8 cellular contexts compared by ENCODE assay signal in genomic region chr12:67650528-67651379, GRCh38. TPM values are rescaled to one million over a fixed set of nuclear protein-coding genes. Genes with fewer than 3 reads are reported as not detected.
DNase-seq lines count a peak whose midpoint lies in the region; ATAC-seq lines count a peak whose summit lies in the region.

No MANE protein-coding gene starts in this region.

- ATAC-seq in HG03378 (IDR thresholded peaks at IDR 0.05; ENCODE audit: unreplicated experiment) (peak; percentile 26), HG03175 (IDR thresholded peaks at IDR 0.05; ENCODE audit: unreplicated experiment) (no peak)
- ATAC-seq in activated naive CD4-positive, alpha-beta T cell treated with anti-CD3 and anti-CD28 coated beads, Interleukin-2, amount 50 U/mL, for 72 hours: peak; percentile 11 to 27

- H3K9me3 ChIP-seq in CD8-positive, alpha-beta memory T cell (ENCODE audit: low read length): no peaks in the 10 kb centered on the region

- CTCF ChIA-PET in CD8-positive, alpha-beta memory T cell (lab: Charles Lee): interaction anchor here (0.7 to 3.2 kb wide), 13 partner anchors 12 to 294 kb away, joined by 3 to 18 read pairs (median 4); no protein-coding TSS in a partner anchor

- peak in 3 of 5 donors; percentile 16 to 47 (median 46) for DNase-seq in CD8-positive, alpha-beta memory T cell
- peak in 1 of 2 donors; percentile 20 for DNase-seq in activated naive CD4-positive, alpha-beta T cell treated with anti-CD3 and anti-CD28 coated beads, Interleukin-2, amount 50 U/mL, for 72 hours (ENCODE audit: low spot score in 2 of 2)
- peak; percentile 16 for DNase-seq in iris pigment epithelial cell (ENCODE audit: low read depth)
- peak in 7 of 49 donors; percentile 13 to 60 (median 49) for DNase-seq in substantia nigra (lab: John Stamatoyannopoulos, UW)
- no peak for DNase-seq in COR-L47 (lab: John Stamatoyannopoulos, UW)
- DNase-seq in OCI-M1 (lab: John Stamatoyannopoulos, UW): no peak

- H3K27me3 Mint-ChIP-seq in CD8-positive, alpha-beta memory T cell: no peaks in the 10 kb centered on the region

- peak overlapping the region; percentile 94 to 100 (median 99) for H3K4me3 Mint-ChIP-seq in CD8-positive, alpha-beta memory T cell

- peaks cover 6 to 52% (median 10%) of the 10 kb centered on the region in 3 donors for H3K36me3 Mint-ChIP-seq in CD8-positive, alpha-beta memory T cell
- peaks cover 30 to 39% of the 10 kb centered on the region in 2 donors for H3K36me3 Mint-ChIP-seq in activated naive CD4-positive, alpha-beta T cell treated with anti-CD3 and anti-CD28 coated beads, Interleukin-2, amount 50 U/mL, for 72 hours

- H3K9me3 Mint-ChIP-seq in CD8-positive, alpha-beta memory T cell: no peaks in the 10 kb centered on the region
- H3K9me3 Mint-ChIP-seq in activated naive CD4-positive, alpha-beta T cell treated with anti-CD3 and anti-CD28 coated beads, Interleukin-2, amount 50 U/mL, for 72 hours: peaks cover 0 to 7% of the 10 kb centered on the region in 2 donors

- H3K36me3 ChIP-seq in CD8-positive, alpha-beta memory T cell (ENCODE audit: insufficient read depth, low read length): peaks cover 4% of the 10 kb centered on the region

- no peaks in the 10 kb centered on the region for H3K27me3 ChIP-seq in CD8-positive, alpha-beta memory T cell (ENCODE audit: insufficient read depth, low read length, poor library complexity, severe bottlenecking)

- POLR2A ChIA-PET in CD8-positive, alpha-beta memory T cell (lab: Charles Lee): interaction anchor here (0.7 to 3.9 kb wide), 5 partner anchors 19 to 341 kb away, joined by 3 to 78 read pairs (median 5); no protein-coding TSS in a partner anchor

- peak overlapping the region; percentile 77 for H3K4me3 ChIP-seq in CD8-positive, alpha-beta memory T cell (ENCODE audit: low read length)

- H3K4me1 ChIP-seq in CD8-positive, alpha-beta memory T cell (ENCODE audit: insufficient read depth, low read length): peaks cover 53% of the 10 kb centered on the region

- peaks cover 60 to 66% (median 65%) of the 10 kb centered on the region in 3 donors for H3K4me1 Mint-ChIP-seq in CD8-positive, alpha-beta memory T cell

- peak overlapping the region; percentile 84 to 98 (median 97) for H3K27ac Mint-ChIP-seq in CD8-positive, alpha-beta memory T cell
- H3K27ac Mint-ChIP-seq in activated naive CD4-positive, alpha-beta T cell treated with anti-CD3 and anti-CD28 coated beads, Interleukin-2, amount 50 U/mL, for 72 hours: peak overlapping the region; percentile 87 to 99

- H3K27ac ChIP-seq in CD8-positive, alpha-beta memory T cell (ENCODE audit: low read depth, low read length): peak overlapping the region; percentile 73
- peak overlapping the region; percentile 59 for H3K27ac ChIP-seq in substantia nigra (ENCODE audit: low read depth, low read length, poor library complexity, severe bottlenecking)

RNA-seq across cellular contexts. Expression of gene DYRK2, which starts 2.2 kb away (rescaled TPM):
- total RNA-seq in CD8-positive, alpha-beta memory T cell: 10 to 100 TPM; 44.7 to 47.6 TPM
- 89.3 TPM for polyA plus RNA-seq in CD8-positive, alpha-beta memory T cell
- 10 to 100 TPM; 27.2 to 34.3 TPM for total RNA-seq in activated naive CD4-positive, alpha-beta T cell treated with anti-CD3 and anti-CD28 coated beads, Interleukin-2, amount 50 U/mL, for 72 hours

Comparison
In these comparisons a context has a peak if more than half of its experiments do, and no peak if none do; other contexts are left out.
1. DNase-seq: peak in CD8-positive, alpha-beta memory T cell (3 of 5) and iris pigment epithelial cell (single experiment); none in COR-L47 (single experiment) and OCI-M1 (single experiment).